In the genomic region with DNA sequence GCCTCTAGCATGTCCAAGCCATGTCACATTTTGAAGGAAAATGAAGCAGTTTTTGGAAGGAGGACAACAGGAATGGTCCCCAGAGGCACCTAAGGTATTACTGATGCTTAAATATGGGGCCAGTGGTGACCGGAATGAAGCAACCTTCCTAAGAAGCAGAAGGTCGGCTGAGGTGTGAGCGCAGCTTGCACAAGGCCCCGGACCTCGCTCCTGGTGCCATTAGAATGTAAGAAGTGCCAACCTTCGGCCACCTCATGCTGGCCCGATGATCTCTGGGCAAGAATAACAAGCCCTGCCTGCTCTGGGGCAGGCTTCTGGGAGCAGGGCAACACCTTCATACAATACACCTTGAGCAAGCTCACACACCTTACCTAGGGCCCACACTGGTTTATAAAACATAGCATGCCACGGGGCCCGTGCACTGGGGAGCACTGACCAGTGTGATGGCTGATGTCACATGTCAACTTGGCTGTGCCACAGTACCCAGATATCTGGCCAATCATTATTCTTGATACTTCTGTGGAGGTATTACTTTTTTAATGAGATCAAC, we compare ENCODE assay signal across 18 cellular contexts. TPM values are rescaled to one million over a fixed set of nuclear protein-coding genes. Genes with fewer than 3 reads are reported as not detected.
DNase-seq lines count a peak whose midpoint lies in the region; ATAC-seq and TF ChIP-seq lines count a peak whose summit lies in the region.
"Had no signal": no experiment of that assay in that cellular context is flagged by ENCODE, and none has a peak within 500 bp of the region (broad histone marks: within the 10 kb centered on the region; RNA-seq: fewer than 3 reads in every experiment).

No MANE protein-coding gene starts in this region.

- H3K27ac ChIP-seq in dorsolateral prefrontal cortex: peak overlapping the region in 48 of 59 donors; percentile 10 to 85 (median 64)
- H3K27ac ChIP-seq: ascending aorta, RWPE1 had no signal

- H3K36me3 Mint-ChIP-seq in activated naive CD4-positive, alpha-beta T cell treated with anti-CD3 and anti-CD28 coated beads, Interleukin-2, amount 10 ng/mL, durations not matched to agents 7 days and 5 days: peaks cover 83% of the 10 kb centered on the region
- H3K36me3 Mint-ChIP-seq in activated CD8-positive, alpha-beta T cell treated with anti-CD3 and anti-CD28 coated beads, Interleukin-2, amount 10 ng/mL, durations not matched to agents 7 days and 5 days (ENCODE audit: low read depth): peaks cover 87% of the 10 kb centered on the region

- ATAC-seq in activated CD8-positive, alpha-beta T cell treated with anti-CD3 and anti-CD28 coated beads, Interleukin-2, amount 10 ng/mL, durations not matched to agents 7 days and 5 days: no peak
- ATAC-seq in stimulated activated naive CD8-positive, alpha-beta T cell treated with anti-CD3 and anti-CD28 coated beads, Interleukin-15, amount 100 ng/mL, for 72 hours: no peak
- ATAC-seq in GM19395 (IDR thresholded peaks at IDR 0.05; ENCODE audit: unreplicated experiment) (no peak), GM19452 (IDR thresholded peaks at IDR 0.05; ENCODE audit: unreplicated experiment) (no peak), GM21367 (IDR thresholded peaks at IDR 0.05; ENCODE audit: unreplicated experiment) (no peak)
- ATAC-seq: GM12878 had no signal

- no peak for TF ChIP-seq CTCF in dorsolateral prefrontal cortex (IDR thresholded peaks at IDR 0.05 in 54 of 56, conservative IDR thresholded peaks at IDR 0.05 in 2 of 56; ENCODE audit: low read depth in 1 of 56, partially characterized antibody in 56 of 56)

- DNase-seq in activated naive CD4-positive, alpha-beta T cell treated with anti-CD3 and anti-CD28 coated beads, Interleukin-2, amount 10 ng/mL, durations not matched to agents 7 days and 5 days: peak; percentile 4
- DNase-seq in activated naive CD4-positive, alpha-beta T cell (lab: John Stamatoyannopoulos, UW): no peak
- DNase-seq in activated CD8-positive, alpha-beta T cell treated with anti-CD3 and anti-CD28 coated beads, Interleukin-2, amount 10 ng/mL, durations not matched to agents 7 days and 5 days: no peak
- peak in 2 of 10 donors; percentile 3 to 28 for DNase-seq in dorsolateral prefrontal cortex
- no peak for DNase-seq in stimulated activated naive CD8-positive, alpha-beta T cell treated with anti-CD3 and anti-CD28 coated beads, Interleukin-15, amount 100 ng/mL, for 72 hours
- DNase-seq: GDM1; HFFc6; midbrain; NCI-H1436; NCI-H2171 treated with DMSO at 0.1 percent for 48 hours; nucleus accumbens; stimulated activated CD4-positive, alpha-beta T cell treated with anti-CD3 and anti-CD28 coated beads, Interleukin-2, amount 100 ng/mL, for 24 hours had no signal

- peaks cover 87% of the 10 kb centered on the region for H3K4me1 Mint-ChIP-seq in activated naive CD4-positive, alpha-beta T cell treated with anti-CD3 and anti-CD28 coated beads, Interleukin-2, amount 10 ng/mL, durations not matched to agents 7 days and 5 days
- peaks cover 87% of the 10 kb centered on the region for H3K4me1 Mint-ChIP-seq in activated CD8-positive, alpha-beta T cell treated with anti-CD3 and anti-CD28 coated beads, Interleukin-2, amount 10 ng/mL, durations not matched to agents 7 days and 5 days (ENCODE audit: low read depth)
- peaks cover 100% of the 10 kb centered on the region for H3K4me1 Mint-ChIP-seq in stimulated activated naive CD8-positive, alpha-beta T cell treated with anti-CD3 and anti-CD28 coated beads, Interleukin-15, amount 100 ng/mL, for 72 hours

- intact Hi-C loops in dorsolateral prefrontal cortex (cut with DNase I): no loop called here

- peaks cover 4% of the 10 kb centered on the region for H3K9me3 Mint-ChIP-seq in activated naive CD4-positive, alpha-beta T cell treated with anti-CD3 and anti-CD28 coated beads, Interleukin-2, amount 10 ng/mL, durations not matched to agents 7 days and 5 days
- H3K9me3 Mint-ChIP-seq in activated CD8-positive, alpha-beta T cell treated with anti-CD3 and anti-CD28 coated beads, Interleukin-2, amount 10 ng/mL, durations not matched to agents 7 days and 5 days (ENCODE audit: insufficient read depth): no peaks in the 10 kb centered on the region
- no peaks in the 10 kb centered on the region for H3K9me3 Mint-ChIP-seq in stimulated activated naive CD8-positive, alpha-beta T cell treated with anti-CD3 and anti-CD28 coated beads, Interleukin-15, amount 100 ng/mL, for 72 hours

- H3K4me3 Mint-ChIP-seq in activated naive CD4-positive, alpha-beta T cell treated with anti-CD3 and anti-CD28 coated beads, Interleukin-2, amount 10 ng/mL, durations not matched to agents 7 days and 5 days: no peak overlapping the region
- peak overlapping the region; percentile 71 for H3K4me3 Mint-ChIP-seq in activated CD8-positive, alpha-beta T cell treated with anti-CD3 and anti-CD28 coated beads, Interleukin-2, amount 10 ng/mL, durations not matched to agents 7 days and 5 days
- peak overlapping the region; percentile 86 to 94 for H3K4me3 Mint-ChIP-seq in stimulated activated naive CD8-positive, alpha-beta T cell treated with anti-CD3 and anti-CD28 coated beads, Interleukin-15, amount 100 ng/mL, for 72 hours
- H3K4me3 Mint-ChIP-seq: HFFc6 had no signal

- H3K4me3 ChIP-seq in dorsolateral prefrontal cortex: peak overlapping the region in 9 of 59 donors; percentile 26 to 61 (median 44)
- H3K4me3 ChIP-seq: ascending aorta, GM12878 had no signal

- peak overlapping the region; percentile 71 for H3K27ac Mint-ChIP-seq in activated naive CD4-positive, alpha-beta T cell treated with anti-CD3 and anti-CD28 coated beads, Interleukin-2, amount 10 ng/mL, durations not matched to agents 7 days and 5 days
- peak overlapping the region; percentile 91 for H3K27ac Mint-ChIP-seq in activated CD8-positive, alpha-beta T cell treated with anti-CD3 and anti-CD28 coated beads, Interleukin-2, amount 10 ng/mL, durations not matched to agents 7 days and 5 days
- peak overlapping the region; percentile 94 to 99 for H3K27ac Mint-ChIP-seq in stimulated activated naive CD8-positive, alpha-beta T cell treated with anti-CD3 and anti-CD28 coated beads, Interleukin-15, amount 100 ng/mL, for 72 hours
- H3K27ac Mint-ChIP-seq: HFFc6 had no signal

- POLR2A ChIA-PET in activated CD8-positive, alpha-beta T cell treated with anti-CD3 and anti-CD28 coated beads, Interleukin-2, amount 10 ng/mL, durations not matched to agents 7 days and 5 days (lab: Charles Lee): no interaction called here

- H3K27me3 Mint-ChIP-seq in activated naive CD4-positive, alpha-beta T cell treated with anti-CD3 and anti-CD28 coated beads, Interleukin-2, amount 10 ng/mL, durations not matched to agents 7 days and 5 days: no peaks in the 10 kb centered on the region
- H3K27me3 Mint-ChIP-seq in activated CD8-positive, alpha-beta T cell treated with anti-CD3 and anti-CD28 coated beads, Interleukin-2, amount 10 ng/mL, durations not matched to agents 7 days and 5 days (ENCODE audit: low read depth): no peaks in the 10 kb centered on the region
- H3K27me3 Mint-ChIP-seq in stimulated activated naive CD8-positive, alpha-beta T cell treated with anti-CD3 and anti-CD28 coated beads, Interleukin-15, amount 100 ng/mL, for 72 hours: no peaks in the 10 kb centered on the region

- CTCF ChIA-PET in activated naive CD4-positive, alpha-beta T cell treated with anti-CD3 and anti-CD28 coated beads, Interleukin-2, amount 10 ng/mL, durations not matched to agents 7 days and 5 days (lab: Charles Lee): interaction anchor here (1.1 to 9.0 kb wide), 2 partner anchors 11 to 73 kb away, joined by 3 to 70 read pairs; no protein-coding TSS in a partner anchor
- CTCF ChIA-PET in activated CD8-positive, alpha-beta T cell treated with anti-CD3 and anti-CD28 coated beads, Interleukin-2, amount 10 ng/mL, durations not matched to agents 7 days and 5 days (lab: Charles Lee): interaction anchor here (2.0 to 3.2 kb wide), 2 partner anchors 46 to 73 kb away, joined by 11 to 17 read pairs; no protein-coding TSS in a partner anchor

- no peaks in the 10 kb centered on the region for H3K27me3 ChIP-seq in dorsolateral prefrontal cortex
- H3K27me3 ChIP-seq: ascending aorta had no signal

RNA-seq across cellular contexts. Expression of a gene that starts 21.9 kb away (rescaled TPM):
- total RNA-seq in activated CD8-positive, alpha-beta T cell treated with anti-CD3 and anti-CD28 coated beads, Interleukin-2, amount 10 ng/mL, durations not matched to agents 7 days and 5 days: 100 to 1,000 TPM; 314 to 321 TPM
- 100 to 1,000 TPM in 116 of 120 experiments, 10 to 100 TPM in 4; 90.5 to 697 (median 192) TPM for total RNA-seq in dorsolateral prefrontal cortex
- total RNA-seq: HFFc6 had no signal
